In the genomic region with DNA sequence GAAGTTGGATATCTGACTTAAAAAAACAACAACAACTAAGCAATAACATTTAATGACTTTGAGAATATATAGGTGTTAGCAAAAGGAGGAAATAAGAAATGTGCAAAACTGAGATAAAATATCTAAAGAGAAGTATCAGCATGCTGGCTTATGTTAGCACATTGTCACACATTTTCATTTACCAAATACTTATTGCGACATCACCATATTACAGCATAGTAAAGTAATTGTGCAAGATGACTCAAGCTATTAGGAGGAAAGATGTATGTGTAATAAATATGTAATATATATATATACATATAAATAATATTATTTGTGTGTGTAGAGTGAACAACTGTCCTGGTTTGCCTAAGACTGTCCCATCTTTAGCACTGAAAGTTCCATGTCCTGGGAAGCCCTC, we compare ENCODE assay signal across 1 cellular context.
TF ChIP-seq lines count a peak whose summit lies in the region.

No MANE protein-coding gene starts in this region.

TF ChIP-seq in HepG2, 621 proteins besides CTCF, POLR2A, EP300 and RAD21:
- TF ChIP-seq KMT2B (CRISPR knock-in tag; IDR thresholded peaks at IDR 0.05) (no peak), RAD51 (IDR thresholded peaks at IDR 0.05; ENCODE audit: borderline replicate concordance) (no peak), CEBPG (CRISPR knock-in tag; IDR thresholded peaks at IDR 0.05) (0 out of 2 replicates have a peak, but pooled peaks have one; percentile 18), KMT2A (CRISPR knock-in tag; IDR thresholded peaks at IDR 0.05) (no peak), CEBPB (IDR thresholded peaks at IDR 0.05; ENCODE audit: borderline replicate concordance, low read depth, low read length) (peak; percentile 87)
- TF ChIP-seq, protein P1, sequence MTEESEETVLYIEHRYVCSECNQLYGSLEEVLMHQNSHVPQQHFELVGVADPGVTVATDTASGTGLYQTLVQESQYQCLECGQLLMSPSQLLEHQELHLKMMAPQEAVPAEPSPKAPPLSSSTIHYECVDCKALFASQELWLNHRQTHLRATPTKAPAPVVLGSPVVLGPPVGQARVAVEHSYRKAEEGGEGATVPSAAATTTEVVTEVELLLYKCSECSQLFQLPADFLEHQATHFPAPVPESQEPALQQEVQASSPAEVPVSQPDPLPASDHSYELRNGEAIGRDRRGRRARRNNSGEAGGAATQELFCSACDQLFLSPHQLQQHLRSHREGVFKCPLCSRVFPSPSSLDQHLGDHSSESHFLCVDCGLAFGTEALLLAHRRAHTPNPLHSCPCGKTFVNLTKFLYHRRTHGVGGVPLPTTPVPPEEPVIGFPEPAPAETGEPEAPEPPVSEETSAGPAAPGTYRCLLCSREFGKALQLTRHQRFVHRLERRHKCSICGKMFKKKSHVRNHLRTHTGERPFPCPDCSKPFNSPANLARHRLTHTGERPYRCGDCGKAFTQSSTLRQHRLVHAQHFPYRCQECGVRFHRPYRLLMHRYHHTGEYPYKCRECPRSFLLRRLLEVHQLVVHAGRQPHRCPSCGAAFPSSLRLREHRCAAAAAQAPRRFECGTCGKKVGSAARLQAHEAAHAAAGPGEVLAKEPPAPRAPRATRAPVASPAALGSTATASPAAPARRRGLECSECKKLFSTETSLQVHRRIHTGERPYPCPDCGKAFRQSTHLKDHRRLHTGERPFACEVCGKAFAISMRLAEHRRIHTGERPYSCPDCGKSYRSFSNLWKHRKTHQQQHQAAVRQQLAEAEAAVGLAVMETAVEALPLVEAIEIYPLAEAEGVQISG (CRISPR knock-in tag; IDR thresholded peaks at IDR 0.05) = no peak
- TF ChIP-seq, protein P2, sequence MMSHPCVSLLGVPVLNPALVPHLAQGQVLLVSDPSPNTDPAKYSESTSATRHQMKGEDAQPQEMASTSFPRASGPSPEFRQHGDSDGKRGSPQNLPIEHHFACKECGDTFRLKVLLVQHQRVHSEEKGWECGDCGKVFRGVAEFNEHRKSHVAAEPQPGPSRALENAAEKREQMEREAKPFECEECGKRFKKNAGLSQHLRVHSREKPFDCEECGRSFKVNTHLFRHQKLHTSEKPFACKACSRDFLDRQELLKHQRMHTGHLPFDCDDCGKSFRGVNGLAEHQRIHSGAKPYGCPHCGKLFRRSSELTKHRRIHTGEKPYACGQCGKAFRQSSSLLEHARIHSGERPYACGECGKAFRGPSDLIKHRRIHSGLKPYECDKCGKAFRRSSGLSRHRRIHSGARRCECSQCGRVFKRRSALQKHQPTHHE (CRISPR knock-in tag; IDR thresholded peaks at IDR 0.05; ENCODE audit: borderline replicate concordance) = no peak
- TF ChIP-seq, protein P3, sequence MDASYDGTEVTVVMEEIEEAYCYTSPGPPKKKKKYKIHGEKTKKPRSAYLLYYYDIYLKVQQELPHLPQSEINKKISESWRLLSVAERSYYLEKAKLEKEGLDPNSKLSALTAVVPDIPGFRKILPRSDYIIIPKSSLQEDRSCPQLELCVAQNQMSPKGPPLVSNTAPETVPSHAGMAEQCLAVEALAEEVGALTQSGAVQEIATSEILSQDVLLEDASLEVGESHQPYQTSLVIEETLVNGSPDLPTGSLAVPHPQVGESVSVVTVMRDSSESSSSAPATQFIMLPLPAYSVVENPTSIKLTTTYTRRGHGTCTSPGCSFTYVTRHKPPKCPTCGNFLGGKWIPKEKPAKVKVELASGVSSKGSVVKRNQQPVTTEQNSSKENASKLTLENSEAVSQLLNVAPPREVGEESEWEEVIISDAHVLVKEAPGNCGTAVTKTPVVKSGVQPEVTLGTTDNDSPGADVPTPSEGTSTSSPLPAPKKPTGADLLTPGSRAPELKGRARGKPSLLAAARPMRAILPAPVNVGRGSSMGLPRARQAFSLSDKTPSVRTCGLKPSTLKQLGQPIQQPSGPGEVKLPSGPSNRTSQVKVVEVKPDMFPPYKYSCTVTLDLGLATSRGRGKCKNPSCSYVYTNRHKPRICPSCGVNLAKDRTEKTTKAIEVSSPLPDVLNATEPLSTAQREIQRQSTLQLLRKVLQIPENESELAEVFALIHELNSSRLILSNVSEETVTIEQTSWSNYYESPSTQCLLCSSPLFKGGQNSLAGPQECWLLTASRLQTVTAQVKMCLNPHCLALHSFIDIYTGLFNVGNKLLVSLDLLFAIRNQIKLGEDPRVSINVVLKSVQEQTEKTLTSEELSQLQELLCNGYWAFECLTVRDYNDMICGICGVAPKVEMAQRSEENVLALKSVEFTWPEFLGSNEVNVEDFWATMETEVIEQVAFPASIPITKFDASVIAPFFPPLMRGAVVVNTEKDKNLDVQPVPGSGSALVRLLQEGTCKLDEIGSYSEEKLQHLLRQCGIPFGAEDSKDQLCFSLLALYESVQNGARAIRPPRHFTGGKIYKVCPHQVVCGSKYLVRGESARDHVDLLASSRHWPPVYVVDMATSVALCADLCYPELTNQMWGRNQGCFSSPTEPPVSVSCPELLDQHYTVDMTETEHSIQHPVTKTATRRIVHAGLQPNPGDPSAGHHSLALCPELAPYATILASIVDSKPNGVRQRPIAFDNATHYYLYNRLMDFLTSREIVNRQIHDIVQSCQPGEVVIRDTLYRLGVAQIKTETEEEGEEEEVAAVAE (CRISPR knock-in tag; IDR thresholded peaks at IDR 0.05; ENCODE audit: borderline replicate concordance) = no peak
TF ChIP-seq in HepG2: peak in this region for 2.
